In genomic region chr5:32210151-32210550, GRCh38 we compare ENCODE assay signal across 22 cellular contexts. TPM values are rescaled to one million over a fixed set of nuclear protein-coding genes. Genes with fewer than 3 reads are reported as not detected.
DNase-seq lines count a peak whose midpoint lies in the region; ATAC-seq and TF ChIP-seq lines count a peak whose summit lies in the region.
"Had no signal": no experiment of that assay in that cellular context is flagged by ENCODE, and none has a peak within 500 bp of the region (broad histone marks: within the 10 kb centered on the region; RNA-seq: fewer than 3 reads in every experiment).

No MANE protein-coding gene starts in this region.

- H3K4me1 ChIP-seq in neural progenitor cell: no peaks in the 10 kb centered on the region
- no peaks in the 10 kb centered on the region for H3K4me1 ChIP-seq in smooth muscle cell (ENCODE audit: low read depth)

- 94% methylated on average over 3 of the region's 3 CpGs for WGBS in smooth muscle cell (ENCODE audit: low lambda C conversion rate)

- H3K9me3 ChIP-seq in neural progenitor cell (ENCODE audit: low read depth) (no peaks in the 10 kb centered on the region), smooth muscle cell (replicated peaks; ENCODE audit: low read depth) (no peaks in the 10 kb centered on the region)
- H3K9me3 ChIP-seq: esophagus muscularis mucosa, mucosa of descending colon had no signal

- H3K4me3 ChIP-seq in neural progenitor cell (no peak overlapping the region), smooth muscle cell (no peak overlapping the region)
- H3K4me3 ChIP-seq: cardiac muscle cell, esophagus muscularis mucosa, GM23338, mucosa of descending colon had no signal

- no peak for ATAC-seq in activated T-cell treated with anti-CD3 and anti-CD28 coated beads, Interleukin-2, amount 50 U/mL, for 4 hours
- ATAC-seq in activated T-helper 17 cell treated with anti-CD3 and anti-CD28 coated beads, Interleukin-2, amount 50 U/mL, for 72 hours (replicated peaks): no peak
- ATAC-seq: GM23338, left colon, Right ventricle myocardium inferior, sciatic nerve, WTC11 had no signal

- no peak overlapping the region for H3K4me3 Mint-ChIP-seq in activated T-cell treated with anti-CD3 and anti-CD28 coated beads, Interleukin-2, amount 50 U/mL, for 24 hours
- no peak overlapping the region for H3K4me3 Mint-ChIP-seq in activated T-cell treated with anti-CD3 and anti-CD28 coated beads, Interleukin-2, amount 50 U/mL, for 4 hours
- H3K4me3 Mint-ChIP-seq in IgD-negative memory B cell (peak overlapping the region in 1 of 4 donors; percentile 49), neural progenitor cell (no peak overlapping the region)
- H3K4me3 Mint-ChIP-seq in activated T-helper 17 cell treated with anti-CD3 and anti-CD28 coated beads, Interleukin-2, amount 50 U/mL, for 72 hours: peak overlapping the region; percentile 75
- H3K4me3 Mint-ChIP-seq: CD8-positive, alpha-beta memory T cell; GM23338; T-cell; WTC11 had no signal

- H3K4me1 Mint-ChIP-seq in activated T-cell treated with anti-CD3 and anti-CD28 coated beads, Interleukin-2, amount 50 U/mL, for 24 hours (ENCODE audit: low read depth): peaks cover 26% of the 10 kb centered on the region
- peaks cover 12% of the 10 kb centered on the region for H3K4me1 Mint-ChIP-seq in activated T-cell treated with anti-CD3 and anti-CD28 coated beads, Interleukin-2, amount 50 U/mL, for 4 hours (ENCODE audit: low read depth)
- peaks cover 13 to 20% (median 15%) of the 10 kb centered on the region in 3 donors for H3K4me1 Mint-ChIP-seq in IgD-negative memory B cell
- peaks cover 16% of the 10 kb centered on the region for H3K4me1 Mint-ChIP-seq in activated T-helper 17 cell treated with anti-CD3 and anti-CD28 coated beads, Interleukin-2, amount 50 U/mL, for 72 hours
- peaks cover 6% of the 10 kb centered on the region for H3K4me1 Mint-ChIP-seq in neural progenitor cell

- no peaks in the 10 kb centered on the region for H4K20me1 ChIP-seq in neural progenitor cell (ENCODE audit: low read depth)
- no peaks in the 10 kb centered on the region for H4K20me1 ChIP-seq in smooth muscle cell (ENCODE audit: low read depth)

- no peaks in the 10 kb centered on the region for H3K36me3 ChIP-seq in neural progenitor cell
- no peaks in the 10 kb centered on the region for H3K36me3 ChIP-seq in smooth muscle cell (ENCODE audit: low read depth)
- H3K36me3 ChIP-seq: cardiac muscle cell, esophagus muscularis mucosa had no signal

- H3K9me3 Mint-ChIP-seq in activated T-cell treated with anti-CD3 and anti-CD28 coated beads, Interleukin-2, amount 50 U/mL, for 24 hours: no peaks in the 10 kb centered on the region
- no peaks in the 10 kb centered on the region for H3K9me3 Mint-ChIP-seq in activated T-cell treated with anti-CD3 and anti-CD28 coated beads, Interleukin-2, amount 50 U/mL, for 4 hours
- H3K9me3 Mint-ChIP-seq in IgD-negative memory B cell: no peaks in the 10 kb centered on the region
- H3K9me3 Mint-ChIP-seq in activated T-helper 17 cell treated with anti-CD3 and anti-CD28 coated beads, Interleukin-2, amount 50 U/mL, for 72 hours: no peaks in the 10 kb centered on the region
- H3K9me3 Mint-ChIP-seq in neural progenitor cell: peaks cover 14% of the 10 kb centered on the region
- H3K9me3 Mint-ChIP-seq: T-cell had no signal

- TF ChIP-seq CTCF in neural progenitor cell (IDR thresholded peaks at IDR 0.05) (no peak), smooth muscle cell (IDR thresholded peaks at IDR 0.05; ENCODE audit: borderline replicate concordance, insufficient read depth, poor library complexity, severe bottlenecking) (no peak)

- H3K4me2 ChIP-seq in neural progenitor cell (no peak overlapping the region), smooth muscle cell (no peak overlapping the region)
- H3K4me2 ChIP-seq: GM23338 had no signal

- H3K27me3 ChIP-seq in neural progenitor cell: no peaks in the 10 kb centered on the region
- H3K27me3 ChIP-seq in smooth muscle cell (ENCODE audit: low read depth): no peaks in the 10 kb centered on the region
- H3K27me3 ChIP-seq: cardiac muscle cell, esophagus muscularis mucosa had no signal

- H3K27me3 Mint-ChIP-seq in activated T-cell treated with anti-CD3 and anti-CD28 coated beads, Interleukin-2, amount 50 U/mL, for 24 hours: no peaks in the 10 kb centered on the region
- no peaks in the 10 kb centered on the region for H3K27me3 Mint-ChIP-seq in activated T-cell treated with anti-CD3 and anti-CD28 coated beads, Interleukin-2, amount 50 U/mL, for 4 hours (ENCODE audit: low read depth)
- H3K27me3 Mint-ChIP-seq in IgD-negative memory B cell: no peaks in the 10 kb centered on the region
- H3K27me3 Mint-ChIP-seq in activated T-helper 17 cell treated with anti-CD3 and anti-CD28 coated beads, Interleukin-2, amount 50 U/mL, for 72 hours: no peaks in the 10 kb centered on the region
- peaks cover 9% of the 10 kb centered on the region for H3K27me3 Mint-ChIP-seq in neural progenitor cell (ENCODE audit: insufficient read depth, low read depth)
- H3K27me3 Mint-ChIP-seq: T-cell had no signal

- H3K27ac Mint-ChIP-seq in activated T-cell treated with anti-CD3 and anti-CD28 coated beads, Interleukin-2, amount 50 U/mL, for 24 hours: peak overlapping the region; percentile 83
- H3K27ac Mint-ChIP-seq in IgD-negative memory B cell (peak overlapping the region; percentile 26 to 94 (median 94)), neural progenitor cell (peak overlapping the region; percentile 87)
- H3K27ac Mint-ChIP-seq in activated T-helper 17 cell treated with anti-CD3 and anti-CD28 coated beads, Interleukin-2, amount 50 U/mL, for 72 hours: peak overlapping the region; percentile 95
- H3K27ac Mint-ChIP-seq: GM23338, WTC11 had no signal

- no peak overlapping the region for H3K9ac ChIP-seq in neural progenitor cell
- H3K9ac ChIP-seq in smooth muscle cell (ENCODE audit: low read depth): no peak overlapping the region

- H3K27ac ChIP-seq in neural progenitor cell: no peak overlapping the region
- no peak overlapping the region for H3K27ac ChIP-seq in smooth muscle cell (ENCODE audit: low read depth)
- H3K27ac ChIP-seq: cardiac muscle cell, esophagus muscularis mucosa had no signal

- H3K79me2 ChIP-seq in neural progenitor cell (ENCODE audit: low read depth) (no peaks in the 10 kb centered on the region), smooth muscle cell (ENCODE audit: low read depth) (no peaks in the 10 kb centered on the region)

- no peak for DNase-seq in activated T-cell treated with anti-CD3 and anti-CD28 coated beads, Interleukin-2, amount 50 U/mL, for 24 hours
- DNase-seq in activated T-cell treated with anti-CD3 and anti-CD28 coated beads, Interleukin-2, amount 50 U/mL, for 4 hours: no peak
- DNase-seq in neural progenitor cell (ENCODE audit: low spot score): no peak
- DNase-seq in smooth muscle cell (lab: John Stamatoyannopoulos, UW; ENCODE audit: unreplicated experiment): no peak
- DNase-seq in glomerular visceral epithelial cell (ENCODE audit: extremely low spot score): no peak
- no peak for DNase-seq in stimulated activated CD4-positive, alpha-beta T cell treated with anti-CD3 and anti-CD28 coated beads, Interleukin-4, amount 100 ng/mL, for 24 hours
- DNase-seq: amniotic stem cell; CD8-positive, alpha-beta memory T cell; DND-41; left colon; mucosa of descending colon; NCI-H1436; NCI-H226; T-cell had no signal

- H3F3A ChIP-seq in neural progenitor cell (ENCODE audit: low read depth): no peaks in the 10 kb centered on the region
- no peaks in the 10 kb centered on the region for H3F3A ChIP-seq in smooth muscle cell (ENCODE audit: low read depth)

- H2AFZ ChIP-seq in neural progenitor cell (replicated peaks) (no peak overlapping the region), smooth muscle cell (ENCODE audit: low read depth) (no peak overlapping the region)

- H3K36me3 Mint-ChIP-seq in activated T-cell treated with anti-CD3 and anti-CD28 coated beads, Interleukin-2, amount 50 U/mL, for 24 hours (ENCODE audit: low read depth): no peaks in the 10 kb centered on the region
- H3K36me3 Mint-ChIP-seq in activated T-cell treated with anti-CD3 and anti-CD28 coated beads, Interleukin-2, amount 50 U/mL, for 4 hours (ENCODE audit: insufficient read depth): no peaks in the 10 kb centered on the region
- no peaks in the 10 kb centered on the region for H3K36me3 Mint-ChIP-seq in IgD-negative memory B cell
- H3K36me3 Mint-ChIP-seq in activated T-helper 17 cell treated with anti-CD3 and anti-CD28 coated beads, Interleukin-2, amount 50 U/mL, for 72 hours (ENCODE audit: low read depth): no peaks in the 10 kb centered on the region
- H3K36me3 Mint-ChIP-seq in neural progenitor cell: peaks cover 2% of the 10 kb centered on the region
- H3K36me3 Mint-ChIP-seq: CD8-positive, alpha-beta memory T cell; T-cell had no signal

RNA-seq across cellular contexts. Expression of gene GOLPH3, which starts 36.0 kb away (rescaled TPM):
- total RNA-seq in activated T-cell treated with anti-CD3 and anti-CD28 coated beads, Interleukin-2, amount 50 U/mL, for 4 hours: 100 to 1,000 TPM; 108 to 116 (median 113) TPM
- 99.2 TPM for polyA plus RNA-seq in IgD-negative memory B cell
- 10 to 100 TPM; 51.7 to 74.1 TPM for total RNA-seq in activated T-helper 17 cell treated with anti-CD3 and anti-CD28 coated beads, Interleukin-2, amount 50 U/mL, for 72 hours
- 64.2 and 80.5 TPM in 2 replicates for total RNA-seq in neural progenitor cell (ENCODE audit: low replicate concordance)
- 108 and 112 TPM in 2 replicates for total RNA-seq in smooth muscle cell
- 91.6 and 95.3 TPM in 2 replicates for polyA plus RNA-seq in smooth muscle cell
